Comparison of ENCODE assay signal across 1 cellular context in the genomic region with DNA sequence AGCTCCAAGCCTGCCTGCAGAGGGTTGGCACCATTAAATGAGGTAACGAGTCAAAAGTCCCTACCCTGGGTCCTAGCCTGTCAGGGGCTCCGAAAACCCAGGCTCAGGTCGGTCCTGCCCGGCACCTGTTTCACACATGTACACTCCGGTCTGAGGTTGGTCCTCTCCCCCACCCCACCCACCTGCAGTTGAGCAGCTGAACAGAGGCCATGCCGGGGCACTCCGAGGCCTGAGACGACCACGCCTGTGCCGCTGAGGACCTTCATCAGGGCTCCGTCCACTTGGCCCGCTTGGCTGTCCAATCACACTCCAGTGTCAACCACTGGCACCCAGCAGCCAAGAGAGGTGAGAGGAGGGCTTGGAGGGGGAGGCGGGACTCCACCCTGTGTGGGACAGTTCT.
TF ChIP-seq lines count a peak whose summit lies in the region.

No MANE protein-coding gene starts in this region.

TF ChIP-seq in HepG2, 621 proteins besides CTCF, POLR2A, EP300 and RAD21:
- TF ChIP-seq ZNF556 (CRISPR knock-in tag; IDR thresholded peaks at IDR 0.05; ENCODE audit: borderline replicate concordance) (no peak), ZBTB38 (CRISPR knock-in tag; IDR thresholded peaks at IDR 0.05) (no peak), NFIC (IDR thresholded peaks at IDR 0.05; ENCODE audit: low read length) (no peak), TARDBP (CRISPR knock-in tag; IDR thresholded peaks at IDR 0.05) (no peak), PCBP2 (optimal IDR thresholded peaks at IDR 0.05; ENCODE audit: low read depth, low read length, poor library complexity, severe bottlenecking) (no peak), HOXA5 (CRISPR knock-in tag; IDR thresholded peaks at IDR 0.05) (no peak), HNRNPL (IDR thresholded peaks at IDR 0.05; ENCODE audit: low read depth, low read length) (no peak), ZNF782 (CRISPR knock-in tag; IDR thresholded peaks at IDR 0.05; ENCODE audit: borderline replicate concordance) (no peak), ZNF256 (CRISPR knock-in tag; conservative IDR thresholded peaks at IDR 0.05) (no peak), ZNF570 (CRISPR knock-in tag; IDR thresholded peaks at IDR 0.05; ENCODE audit: borderline replicate concordance) (no peak), ZNF101 (CRISPR knock-in tag; IDR thresholded peaks at IDR 0.05; ENCODE audit: borderline replicate concordance, low read depth) (no peak)
- TF ChIP-seq, protein P1, sequence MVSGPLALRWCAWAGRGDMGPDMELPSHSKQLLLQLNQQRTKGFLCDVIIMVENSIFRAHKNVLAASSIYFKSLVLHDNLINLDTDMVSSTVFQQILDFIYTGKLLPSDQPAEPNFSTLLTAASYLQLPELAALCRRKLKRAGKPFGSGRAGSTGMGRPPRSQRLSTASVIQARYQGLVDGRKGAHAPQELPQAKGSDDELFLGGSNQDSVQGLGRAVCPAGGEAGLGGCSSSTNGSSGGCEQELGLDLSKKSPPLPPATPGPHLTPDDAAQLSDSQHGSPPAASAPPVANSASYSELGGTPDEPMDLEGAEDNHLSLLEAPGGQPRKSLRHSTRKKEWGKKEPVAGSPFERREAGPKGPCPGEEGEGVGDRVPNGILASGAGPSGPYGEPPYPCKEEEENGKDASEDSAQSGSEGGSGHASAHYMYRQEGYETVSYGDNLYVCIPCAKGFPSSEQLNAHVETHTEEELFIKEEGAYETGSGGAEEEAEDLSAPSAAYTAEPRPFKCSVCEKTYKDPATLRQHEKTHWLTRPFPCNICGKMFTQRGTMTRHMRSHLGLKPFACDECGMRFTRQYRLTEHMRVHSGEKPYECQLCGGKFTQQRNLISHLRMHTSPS (CRISPR knock-in tag; IDR thresholded peaks at IDR 0.05; ENCODE audit: low read depth): no peak
- TF ChIP-seq, protein P2, sequence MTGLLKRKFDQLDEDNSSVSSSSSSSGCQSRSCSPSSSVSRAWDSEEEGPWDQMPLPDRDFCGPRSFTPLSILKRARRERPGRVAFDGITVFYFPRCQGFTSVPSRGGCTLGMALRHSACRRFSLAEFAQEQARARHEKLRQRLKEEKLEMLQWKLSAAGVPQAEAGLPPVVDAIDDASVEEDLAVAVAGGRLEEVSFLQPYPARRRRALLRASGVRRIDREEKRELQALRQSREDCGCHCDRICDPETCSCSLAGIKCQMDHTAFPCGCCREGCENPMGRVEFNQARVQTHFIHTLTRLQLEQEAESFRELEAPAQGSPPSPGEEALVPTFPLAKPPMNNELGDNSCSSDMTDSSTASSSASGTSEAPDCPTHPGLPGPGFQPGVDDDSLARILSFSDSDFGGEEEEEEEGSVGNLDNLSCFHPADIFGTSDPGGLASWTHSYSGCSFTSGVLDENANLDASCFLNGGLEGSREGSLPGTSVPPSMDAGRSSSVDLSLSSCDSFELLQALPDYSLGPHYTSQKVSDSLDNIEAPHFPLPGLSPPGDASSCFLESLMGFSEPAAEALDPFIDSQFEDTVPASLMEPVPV (CRISPR knock-in tag; IDR thresholded peaks at IDR 0.05): no peak
- TF ChIP-seq, protein P3, sequence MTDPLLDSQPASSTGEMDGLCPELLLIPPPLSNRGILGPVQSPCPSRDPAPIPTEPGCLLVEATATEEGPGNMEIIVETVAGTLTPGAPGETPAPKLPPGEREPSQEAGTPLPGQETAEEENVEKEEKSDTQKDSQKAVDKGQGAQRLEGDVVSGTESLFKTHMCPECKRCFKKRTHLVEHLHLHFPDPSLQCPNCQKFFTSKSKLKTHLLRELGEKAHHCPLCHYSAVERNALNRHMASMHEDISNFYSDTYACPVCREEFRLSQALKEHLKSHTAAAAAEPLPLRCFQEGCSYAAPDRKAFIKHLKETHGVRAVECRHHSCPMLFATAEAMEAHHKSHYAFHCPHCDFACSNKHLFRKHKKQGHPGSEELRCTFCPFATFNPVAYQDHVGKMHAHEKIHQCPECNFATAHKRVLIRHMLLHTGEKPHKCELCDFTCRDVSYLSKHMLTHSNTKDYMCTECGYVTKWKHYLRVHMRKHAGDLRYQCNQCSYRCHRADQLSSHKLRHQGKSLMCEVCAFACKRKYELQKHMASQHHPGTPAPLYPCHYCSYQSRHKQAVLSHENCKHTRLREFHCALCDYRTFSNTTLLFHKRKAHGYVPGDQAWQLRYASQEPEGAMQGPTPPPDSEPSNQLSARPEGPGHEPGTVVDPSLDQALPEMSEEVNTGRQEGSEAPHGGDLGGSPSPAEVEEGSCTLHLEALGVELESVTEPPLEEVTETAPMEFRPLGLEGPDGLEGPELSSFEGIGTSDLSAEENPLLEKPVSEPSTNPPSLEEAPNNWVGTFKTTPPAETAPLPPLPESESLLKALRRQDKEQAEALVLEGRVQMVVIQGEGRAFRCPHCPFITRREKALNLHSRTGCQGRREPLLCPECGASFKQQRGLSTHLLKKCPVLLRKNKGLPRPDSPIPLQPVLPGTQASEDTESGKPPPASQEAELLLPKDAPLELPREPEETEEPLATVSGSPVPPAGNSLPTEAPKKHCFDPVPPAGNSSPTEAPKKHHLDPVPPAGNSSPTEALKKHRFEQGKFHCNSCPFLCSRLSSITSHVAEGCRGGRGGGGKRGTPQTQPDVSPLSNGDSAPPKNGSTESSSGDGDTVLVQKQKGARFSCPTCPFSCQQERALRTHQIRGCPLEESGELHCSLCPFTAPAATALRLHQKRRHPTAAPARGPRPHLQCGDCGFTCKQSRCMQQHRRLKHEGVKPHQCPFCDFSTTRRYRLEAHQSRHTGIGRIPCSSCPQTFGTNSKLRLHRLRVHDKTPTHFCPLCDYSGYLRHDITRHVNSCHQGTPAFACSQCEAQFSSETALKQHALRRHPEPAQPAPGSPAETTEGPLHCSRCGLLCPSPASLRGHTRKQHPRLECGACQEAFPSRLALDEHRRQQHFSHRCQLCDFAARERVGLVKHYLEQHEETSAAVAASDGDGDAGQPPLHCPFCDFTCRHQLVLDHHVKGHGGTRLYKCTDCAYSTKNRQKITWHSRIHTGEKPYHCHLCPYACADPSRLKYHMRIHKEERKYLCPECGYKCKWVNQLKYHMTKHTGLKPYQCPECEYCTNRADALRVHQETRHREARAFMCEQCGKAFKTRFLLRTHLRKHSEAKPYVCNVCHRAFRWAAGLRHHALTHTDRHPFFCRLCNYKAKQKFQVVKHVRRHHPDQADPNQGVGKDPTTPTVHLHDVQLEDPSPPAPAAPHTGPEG (CRISPR knock-in tag; IDR thresholded peaks at IDR 0.05): no peak
- TF ChIP-seq, protein P4, sequence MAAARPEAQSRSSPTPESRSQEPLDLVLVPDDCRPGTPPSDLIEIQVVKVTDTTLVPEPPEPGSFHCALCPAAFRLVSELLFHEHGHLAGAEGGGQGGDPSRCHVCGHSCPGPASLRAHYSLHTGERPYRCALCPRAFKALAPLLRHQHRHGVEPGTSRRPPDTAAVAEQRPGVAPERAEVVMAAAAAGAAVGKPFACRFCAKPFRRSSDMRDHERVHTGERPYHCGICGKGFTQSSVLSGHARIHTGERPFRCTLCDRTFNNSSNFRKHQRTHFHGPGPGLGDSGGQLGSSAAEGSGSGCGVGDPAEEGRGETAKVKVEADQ (CRISPR knock-in tag; IDR thresholded peaks at IDR 0.05; ENCODE audit: borderline replicate concordance): no peak
- TF ChIP-seq, protein P5, sequence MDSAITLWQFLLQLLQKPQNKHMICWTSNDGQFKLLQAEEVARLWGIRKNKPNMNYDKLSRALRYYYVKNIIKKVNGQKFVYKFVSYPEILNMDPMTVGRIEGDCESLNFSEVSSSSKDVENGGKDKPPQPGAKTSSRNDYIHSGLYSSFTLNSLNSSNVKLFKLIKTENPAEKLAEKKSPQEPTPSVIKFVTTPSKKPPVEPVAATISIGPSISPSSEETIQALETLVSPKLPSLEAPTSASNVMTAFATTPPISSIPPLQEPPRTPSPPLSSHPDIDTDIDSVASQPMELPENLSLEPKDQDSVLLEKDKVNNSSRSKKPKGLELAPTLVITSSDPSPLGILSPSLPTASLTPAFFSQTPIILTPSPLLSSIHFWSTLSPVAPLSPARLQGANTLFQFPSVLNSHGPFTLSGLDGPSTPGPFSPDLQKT (CRISPR knock-in tag; IDR thresholded peaks at IDR 0.05; ENCODE audit: borderline replicate concordance): no peak
- TF ChIP-seq, protein P6, sequence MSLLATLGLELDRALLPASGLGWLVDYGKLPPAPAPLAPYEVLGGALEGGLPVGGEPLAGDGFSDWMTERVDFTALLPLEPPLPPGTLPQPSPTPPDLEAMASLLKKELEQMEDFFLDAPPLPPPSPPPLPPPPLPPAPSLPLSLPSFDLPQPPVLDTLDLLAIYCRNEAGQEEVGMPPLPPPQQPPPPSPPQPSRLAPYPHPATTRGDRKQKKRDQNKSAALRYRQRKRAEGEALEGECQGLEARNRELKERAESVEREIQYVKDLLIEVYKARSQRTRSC (CRISPR knock-in tag; IDR thresholded peaks at IDR 0.05; ENCODE audit: low read depth): no peak
- TF ChIP-seq, protein P7, sequence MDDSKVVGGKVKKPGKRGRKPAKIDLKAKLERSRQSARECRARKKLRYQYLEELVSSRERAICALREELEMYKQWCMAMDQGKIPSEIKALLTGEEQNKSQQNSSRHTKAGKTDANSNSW (CRISPR knock-in tag; IDR thresholded peaks at IDR 0.05; ENCODE audit: borderline replicate concordance): no peak
- TF ChIP-seq, protein P8, sequence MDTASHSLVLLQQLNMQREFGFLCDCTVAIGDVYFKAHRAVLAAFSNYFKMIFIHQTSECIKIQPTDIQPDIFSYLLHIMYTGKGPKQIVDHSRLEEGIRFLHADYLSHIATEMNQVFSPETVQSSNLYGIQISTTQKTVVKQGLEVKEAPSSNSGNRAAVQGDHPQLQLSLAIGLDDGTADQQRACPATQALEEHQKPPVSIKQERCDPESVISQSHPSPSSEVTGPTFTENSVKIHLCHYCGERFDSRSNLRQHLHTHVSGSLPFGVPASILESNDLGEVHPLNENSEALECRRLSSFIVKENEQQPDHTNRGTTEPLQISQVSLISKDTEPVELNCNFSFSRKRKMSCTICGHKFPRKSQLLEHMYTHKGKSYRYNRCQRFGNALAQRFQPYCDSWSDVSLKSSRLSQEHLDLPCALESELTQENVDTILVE (CRISPR knock-in tag; IDR thresholded peaks at IDR 0.05): no peak
